In genomic region chr19:12364391-12365093, GRCh38 we compare ENCODE assay signal across 8 cellular contexts. TPM values are rescaled to one million over a fixed set of nuclear protein-coding genes. Genes with fewer than 3 reads are reported as not detected.
DNase-seq lines count a peak whose midpoint lies in the region; ATAC-seq and TF ChIP-seq lines count a peak whose summit lies in the region.

No MANE protein-coding gene starts in this region.

- peaks cover 10 to 26% (median 23%) of the 10 kb centered on the region in 10 experiments; a peak in 19 of 20 replicates for H3K4me1 ChIP-seq in BLaER1 treated with 17β-estradiol and CSF1 and Interleukin-3, amounts not matched to agents 10 nM and 100 nM
- H3K4me1 ChIP-seq in cardiac muscle cell (ENCODE audit: low read depth) (no peaks in the 10 kb centered on the region), trophoblast cell (ENCODE audit: control insufficient read depth in 1 of 2, insufficient read depth in 2 of 2, low read length in 2 of 2) (peaks cover 6% of the 10 kb centered on the region in 2 experiments)

- no peaks in the 10 kb centered on the region for H3K27me3 Mint-ChIP-seq in activated naive CD4-positive, alpha-beta T cell treated with anti-CD3 and anti-CD28 coated beads for 36 hours (ENCODE audit: low read depth)

- peaks cover 18% of the 10 kb centered on the region for H3K4me1 Mint-ChIP-seq in activated naive CD4-positive, alpha-beta T cell treated with anti-CD3 and anti-CD28 coated beads for 36 hours (ENCODE audit: low read depth)

- H3K4me2 ChIP-seq in BLaER1 treated with 17β-estradiol and CSF1 and Interleukin-3, amounts not matched to agents 10 nM and 100 nM = peak overlapping the region; percentile 82 to 97 (median 94)
- peak overlapping the region; percentile 94 for H3K4me2 ChIP-seq in trophoblast cell (ENCODE audit: low read length)

- H2AFZ ChIP-seq in trophoblast cell (ENCODE audit: insufficient read depth, low read length, poor library complexity) = peak overlapping the region; percentile 52

- intact Hi-C loops in activated naive CD4-positive, alpha-beta T cell treated with anti-CD3 and anti-CD28 coated beads for 36 hours (cut with micrococcal nuclease) = loop anchor here (1.0 to 2.0 kb wide), 4 partner anchors 31 to 162 kb away; partner anchors contain the start of genes ZNF443 and ZNF563

- no peak overlapping the region for H2AK5ac ChIP-seq in trophoblast cell (ENCODE audit: low read length)

- H3K4me3 ChIP-seq in BLaER1 treated with 17β-estradiol and CSF1 and Interleukin-3, amounts not matched to agents 10 nM and 100 nM = peak overlapping the region; percentile 75 to 94 (median 87)
- no peak overlapping the region for H3K4me3 ChIP-seq in HL-60 (replicated peaks; ENCODE audit: insufficient read depth, low read length)
- H3K4me3 ChIP-seq in cardiac muscle cell = peak overlapping the region; percentile 72
- H3K4me3 ChIP-seq in trophoblast cell (ENCODE audit: low read depth, low read length) = peak overlapping the region; percentile 88

- no peak overlapping the region for H2BK5ac ChIP-seq in trophoblast cell (ENCODE audit: low read depth, low read length, poor library complexity)

- no peak overlapping the region for H3K4ac ChIP-seq in trophoblast cell (ENCODE audit: low read depth, low read length)

- WGBS in trophoblast cell (ENCODE audit: extremely low coverage, insufficient coverage, insufficient read length) = no CpG with 5 or more reads among the region's 22 CpGs

- peaks cover 2% of the 10 kb centered on the region for H3K79me1 ChIP-seq in trophoblast cell (ENCODE audit: low read length)

- CTCF ChIA-PET in activated naive CD4-positive, alpha-beta T cell treated with anti-CD3 and anti-CD28 coated beads for 36 hours (lab: Charles Lee) = no interaction called here

- no peak overlapping the region for H4K91ac ChIP-seq in trophoblast cell (ENCODE audit: low read depth, low read length)

- H3K14ac ChIP-seq in trophoblast cell (ENCODE audit: low read length) = no peak overlapping the region

- no peak overlapping the region for H2BK12ac ChIP-seq in trophoblast cell (ENCODE audit: low read length)

- no peak overlapping the region for H3K18ac ChIP-seq in trophoblast cell (ENCODE audit: low read length)

- H3K4me3 Mint-ChIP-seq in activated naive CD4-positive, alpha-beta T cell treated with anti-CD3 and anti-CD28 coated beads for 36 hours = peak overlapping the region; percentile 85

- no peaks in the 10 kb centered on the region for H4K20me1 ChIP-seq in BLaER1 treated with 17β-estradiol and CSF1 and Interleukin-3, amounts not matched to agents 10 nM and 100 nM

- H3K9me3 Mint-ChIP-seq in activated naive CD4-positive, alpha-beta T cell treated with anti-CD3 and anti-CD28 coated beads for 36 hours = no peaks in the 10 kb centered on the region

- no peak overlapping the region for H4K12ac ChIP-seq in trophoblast cell (ENCODE audit: low read depth, low read length)

- H2BK120ac ChIP-seq in trophoblast cell (ENCODE audit: insufficient read depth, low read length, poor library complexity) = no peak overlapping the region

- peaks cover 0 to 9% (median 0%) of the 10 kb centered on the region in 11 experiments; a peak in 3 of 22 replicates for H3K27me3 ChIP-seq in BLaER1 treated with 17β-estradiol and CSF1 and Interleukin-3, amounts not matched to agents 10 nM and 100 nM
- H3K27me3 ChIP-seq in HL-60 (ENCODE audit: insufficient read depth, poor library complexity, severe bottlenecking) (no peaks in the 10 kb centered on the region), cardiac muscle cell (no peaks in the 10 kb centered on the region), trophoblast cell (ENCODE audit: insufficient read depth, low read length) (no peaks in the 10 kb centered on the region)

- H3K36me3 Mint-ChIP-seq in activated naive CD4-positive, alpha-beta T cell treated with anti-CD3 and anti-CD28 coated beads for 36 hours (ENCODE audit: low read depth) = peaks cover 4% of the 10 kb centered on the region

- DNase-seq in HL-60 (ENCODE audit: low read depth in 1 of 2, low spot score in 1 of 2) (peak in 1 of 2 experiments; percentile 2), cardiac muscle cell (ENCODE audit: low read depth in 1 of 2, low spot score in 1 of 2) (peak; percentile 27 to 29), trophoblast cell (peak in 1 of 2 donors; percentile 29), NCI-H510A (lab: John Stamatoyannopoulos, UW) (no peak)
- peak; percentile 9 for DNase-seq in activated naive CD4-positive, alpha-beta T cell treated with anti-CD3 and anti-CD28 coated beads for 36 hours

- TF ChIP-seq CTCF in HL-60 (IDR thresholded peaks at IDR 0.05; ENCODE audit: insufficient read depth, low read length) = no peak
- no peak for TF ChIP-seq CTCF in cardiac muscle cell (IDR thresholded peaks at IDR 0.05; ENCODE audit: low read depth, low read length)

- H3K79me2 ChIP-seq in trophoblast cell (ENCODE audit: control insufficient read depth, insufficient read depth, low read length, poor library complexity) = no peaks in the 10 kb centered on the region

- no peak overlapping the region for H3K27ac Mint-ChIP-seq in activated naive CD4-positive, alpha-beta T cell treated with anti-CD3 and anti-CD28 coated beads for 36 hours

- peak overlapping the region; percentile 82 to 96 (median 88) for H3K9ac ChIP-seq in BLaER1 treated with 17β-estradiol and CSF1 and Interleukin-3, amounts not matched to agents 10 nM and 100 nM
- H3K9ac ChIP-seq in trophoblast cell (ENCODE audit: low read length) = peak overlapping the region; percentile 70

- peaks cover 36 to 80% (median 52%) of the 10 kb centered on the region in 11 experiments; a peak in 21 of 22 replicates for H3K9me3 ChIP-seq in BLaER1 treated with 17β-estradiol and CSF1 and Interleukin-3, amounts not matched to agents 10 nM and 100 nM (replicated peaks in 1 of 11)
- H3K9me3 ChIP-seq in cardiac muscle cell (ENCODE audit: low read depth) (no peaks in the 10 kb centered on the region), trophoblast cell (ENCODE audit: insufficient read depth, low read depth, low read length) (peaks cover 8% of the 10 kb centered on the region)

- H3K27ac ChIP-seq in BLaER1 treated with 17β-estradiol and CSF1 and Interleukin-3, amounts not matched to agents 10 nM and 100 nM = peak overlapping the region; percentile 63 to 88 (median 81); a peak in 20 of 22 replicates
- H3K27ac ChIP-seq in HL-60 (replicated peaks) (peak overlapping the region; percentile 43; the same call in 1 of the 2 replicates), cardiac muscle cell (peak overlapping the region; percentile 79), trophoblast cell (ENCODE audit: low read depth, low read length) (no peak overlapping the region)

- H3K36me3 ChIP-seq in BLaER1 treated with 17β-estradiol and CSF1 and Interleukin-3, amounts not matched to agents 10 nM and 100 nM = peaks cover 0 to 5% (median 0%) of the 10 kb centered on the region in 11 experiments; a peak in 1 of 22 replicates
- H3K36me3 ChIP-seq in cardiac muscle cell (no peaks in the 10 kb centered on the region), trophoblast cell (ENCODE audit: control insufficient read depth in 1 of 2, insufficient read depth in 2 of 2, low read length in 2 of 2) (peaks cover 0 to 1% of the 10 kb centered on the region in 2 experiments)

- ATAC-seq in HG02610 (IDR thresholded peaks at IDR 0.05; ENCODE audit: unreplicated experiment) (no peak), HG02870 (IDR thresholded peaks at IDR 0.05; ENCODE audit: unreplicated experiment) (no peak)

- no peak overlapping the region for H4K8ac ChIP-seq in trophoblast cell (ENCODE audit: low read depth, low read length)

- H3K23ac ChIP-seq in trophoblast cell (ENCODE audit: low read length) = no peak overlapping the region

RNA-seq across cellular contexts. Expression of gene ZNF442, which starts 0.9 kb away (rescaled TPM):
- 1 to 10 TPM; 1.7 to 2.4 TPM for total RNA-seq in activated naive CD4-positive, alpha-beta T cell treated with anti-CD3 and anti-CD28 coated beads for 36 hours
- 2.7 and 3.6 TPM in 2 replicates for total RNA-seq in cardiac muscle cell
- polyA plus RNA-seq in cardiac muscle cell = 3.4 and 4.1 TPM in 2 replicates
- 0.32 and 0.51 TPM in 2 replicates for polyA plus RNA-seq in trophoblast cell (2013)

RNA-seq across cellular contexts. Expression of gene ZNF563, which starts 31.1 kb away (rescaled TPM):
- total RNA-seq in activated naive CD4-positive, alpha-beta T cell treated with anti-CD3 and anti-CD28 coated beads for 36 hours = 1 to 10 TPM; 3.0 to 4.1 TPM
- total RNA-seq in cardiac muscle cell = 3.2 and 7.7 TPM in 2 replicates
- polyA plus RNA-seq in cardiac muscle cell = 5.0 and 5.7 TPM in 2 replicates
- polyA plus RNA-seq in trophoblast cell (2013) = 1.3 TPM in 2 replicates

RNA-seq across cellular contexts. Expression of gene ZNF799, which starts 36.5 kb away (rescaled TPM):
- total RNA-seq in activated naive CD4-positive, alpha-beta T cell treated with anti-CD3 and anti-CD28 coated beads for 36 hours = 1 to 10 TPM; 3.3 to 3.6 TPM
- 2.3 and 3.9 TPM in 2 replicates for total RNA-seq in cardiac muscle cell
- 1.8 and 4.1 TPM in 2 replicates for polyA plus RNA-seq in cardiac muscle cell
- 2.9 and 3.2 TPM in 2 replicates for polyA plus RNA-seq in trophoblast cell (2013)
